In genomic region chr2:159720676-159721075, GRCh38 we compare ENCODE assay signal across 17 cellular contexts.
"Had no signal": no experiment of that assay in that cellular context is flagged by ENCODE, and none has a peak within 500 bp of the region (broad histone marks: within the 10 kb centered on the region; RNA-seq: fewer than 3 reads in every experiment).

No MANE protein-coding gene starts in this region.

- H3K27ac ChIP-seq: ascending aorta, coronary artery, gastroesophageal sphincter, heart left ventricle, left lung, parathyroid adenoma, tibial artery had no signal

- H2AFZ ChIP-seq: parathyroid adenoma had no signal

- H3K27me3 Mint-ChIP-seq: activated CD4-positive, alpha-beta memory T cell treated with anti-CD3 and anti-CD28 coated beads for 36 hours; activated CD4-positive, alpha-beta T cell treated with anti-CD3 and anti-CD28 coated beads for 36 hours; activated CD8-positive, alpha-beta memory T cell treated with anti-CD3 and anti-CD28 coated beads, Interleukin-2, amount 10 ng/mL, durations not matched to agents 7 days and 5 days had no signal

- ATAC-seq: activated CD4-positive, alpha-beta T cell treated with anti-CD3 and anti-CD28 coated beads for 36 hours; activated CD8-positive, alpha-beta memory T cell treated with anti-CD3 and anti-CD28 coated beads, Interleukin-2, amount 10 ng/mL, durations not matched to agents 7 days and 5 days; gastroesophageal sphincter; heart left ventricle; left lung had no signal

- DNase-seq: activated CD4-positive, alpha-beta memory T cell treated with anti-CD3 and anti-CD28 coated beads for 36 hours; activated CD4-positive, alpha-beta T cell treated with anti-CD3 and anti-CD28 coated beads for 36 hours; activated CD8-positive, alpha-beta memory T cell treated with anti-CD3 and anti-CD28 coated beads, Interleukin-2, amount 10 ng/mL, durations not matched to agents 7 days and 5 days; activated naive CD4-positive, alpha-beta T cell treated with anti-CD3 and anti-CD28 coated beads for 36 hours; activated T-cell treated with anti-CD3 and anti-CD28 coated beads, Interleukin-2, amount 50 U/mL, for 1 hour; heart left ventricle; left lung; mammary epithelial cell; stimulated activated naive CD4-positive, alpha-beta T cell; substantia nigra; tibial artery had no signal

- H3K27ac Mint-ChIP-seq: activated CD4-positive, alpha-beta memory T cell treated with anti-CD3 and anti-CD28 coated beads for 36 hours; activated CD4-positive, alpha-beta T cell treated with anti-CD3 and anti-CD28 coated beads for 36 hours; activated CD8-positive, alpha-beta memory T cell treated with anti-CD3 and anti-CD28 coated beads, Interleukin-2, amount 10 ng/mL, durations not matched to agents 7 days and 5 days; activated T-helper 2 cell treated with anti-CD3 and anti-CD28 coated beads, Interferon-gamma antibody, Interleukin-2, Interleukin-4, amounts not matched to agents 10 μg/mL and 5 μg/mL and 100 μg/mL, durations not matched to agents 14 hours and 24 hours and 36 hours; T-helper 2 cell treated with Interferon-gamma antibody and Interleukin-4, amounts not matched to agents 5 μg/mL and 100 μg/mL, for 36 hours had no signal

- H3K9me3 ChIP-seq: ascending aorta, gastroesophageal sphincter, left lung, tibial artery had no signal

- H3K27me3 ChIP-seq: ascending aorta, gastroesophageal sphincter, heart left ventricle, left lung, tibial artery had no signal

- H3K9ac ChIP-seq: parathyroid adenoma had no signal

- H3K4me3 ChIP-seq: ascending aorta, coronary artery, gastroesophageal sphincter, heart left ventricle, left lung, tibial artery had no signal

- H3K4me3 Mint-ChIP-seq: activated CD4-positive, alpha-beta memory T cell treated with anti-CD3 and anti-CD28 coated beads for 36 hours; activated CD4-positive, alpha-beta T cell treated with anti-CD3 and anti-CD28 coated beads for 36 hours; activated CD8-positive, alpha-beta memory T cell treated with anti-CD3 and anti-CD28 coated beads, Interleukin-2, amount 10 ng/mL, durations not matched to agents 7 days and 5 days; activated naive CD4-positive, alpha-beta T cell treated with anti-CD3 and anti-CD28 coated beads for 36 hours; T-helper 2 cell treated with Interferon-gamma antibody and Interleukin-4, amounts not matched to agents 5 μg/mL and 100 μg/mL, for 36 hours had no signal
